2 cellular contexts compared by ENCODE assay signal in genomic region chr15:40257656-40258450, GRCh38.
TF ChIP-seq lines count a peak whose summit lies in the region.

No MANE protein-coding gene starts in this region.

TF ChIP-seq in HCT116, 20 proteins besides CTCF, POLR2A, EP300 and RAD21:
- no peak for TF ChIP-seq MAX (IDR thresholded peaks at IDR 0.05)

TF ChIP-seq in H1, 55 proteins besides CTCF, POLR2A, EP300 and RAD21:
- no peak for TF ChIP-seq CHD2 (IDR thresholded peaks at IDR 0.05; ENCODE audit: low read length)
- TF ChIP-seq BACH1 (IDR thresholded peaks at IDR 0.05; ENCODE audit: low read length): no peak
- TF ChIP-seq E2F6 (IDR thresholded peaks at IDR 0.05): no peak
- no peak for TF ChIP-seq RFX5 (IDR thresholded peaks at IDR 0.05; ENCODE audit: borderline replicate concordance, low read depth, low read length)
- no peak for TF ChIP-seq JUND (IDR thresholded peaks at IDR 0.05; ENCODE audit: low read length)
- TF ChIP-seq TAF7 (optimal IDR thresholded peaks at IDR 0.05; ENCODE audit: borderline replicate concordance, low read depth, low read length): no peak
- no peak for TF ChIP-seq CHD7 (IDR thresholded peaks at IDR 0.05; ENCODE audit: insufficient replicate concordance, low read length)
- TF ChIP-seq POU5F1 (IDR thresholded peaks at IDR 0.05; ENCODE audit: low read depth, low read length): no peak
- TF ChIP-seq ATF2 (IDR thresholded peaks at IDR 0.05; ENCODE audit: low read length): no peak
- no peak for TF ChIP-seq JUN (IDR thresholded peaks at IDR 0.05; ENCODE audit: low read depth, low read length)
TF ChIP-seq in H1: peak in this region for 0.
